1 cellular context compared by ENCODE assay signal in genomic region chr1:154937051-154937987, GRCh38.
TF ChIP-seq lines count a peak whose summit lies in the region.

No MANE protein-coding gene starts in this region.

TF ChIP-seq in HepG2, 621 proteins besides CTCF, POLR2A, EP300 and RAD21 (continued from another document and continues in another):
- TF ChIP-seq RNF219 (CRISPR knock-in tag; IDR thresholded peaks at IDR 0.05) (no peak), ZBTB43 (CRISPR knock-in tag; conservative IDR thresholded peaks at IDR 0.05) (no peak), KLF6 (CRISPR knock-in tag; IDR thresholded peaks at IDR 0.05) (0 out of 2 replicates have a peak, but pooled peaks have one; percentile 7), KDM5A (IDR thresholded peaks at IDR 0.05; ENCODE audit: borderline replicate concordance, low read length) (peak; percentile 73; the same call in 1 of the 2 replicates), THRA (CRISPR knock-in tag; IDR thresholded peaks at IDR 0.05; ENCODE audit: borderline replicate concordance) (no peak), XRCC5 (optimal IDR thresholded peaks at IDR 0.05; ENCODE audit: low read length) (peak; percentile 16), IRF1 (CRISPR knock-in tag; IDR thresholded peaks at IDR 0.05; ENCODE audit: low read depth) (no peak), ZNF282 (IDR thresholded peaks at IDR 0.05; ENCODE audit: partially characterized antibody) (no peak), FOSL2 (CRISPR knock-in tag; IDR thresholded peaks at IDR 0.05) (peak; percentile 8; the same call in 1 of the 2 replicates), CEBPG (CRISPR knock-in tag; IDR thresholded peaks at IDR 0.05) (no peak), ZSCAN5A (CRISPR knock-in tag; IDR thresholded peaks at IDR 0.05; ENCODE audit: borderline replicate concordance) (no peak; the same call in 1 of the 2 replicates), ISX (CRISPR knock-in tag; conservative IDR thresholded peaks at IDR 0.05) (no peak), PRDM4 (CRISPR knock-in tag; IDR thresholded peaks at IDR 0.05; ENCODE audit: borderline replicate concordance) (no peak), ZC3H4 (CRISPR knock-in tag; IDR thresholded peaks at IDR 0.05; ENCODE audit: borderline replicate concordance) (no peak), THAP11 (CRISPR knock-in tag; IDR thresholded peaks at IDR 0.05) (no peak), SUZ12 (IDR thresholded peaks at IDR 0.05; ENCODE audit: low read depth, low read length) (no peak), ZNF281 (CRISPR knock-in tag; IDR thresholded peaks at IDR 0.05; ENCODE audit: borderline replicate concordance) (no peak), ZNF501 (CRISPR knock-in tag; IDR thresholded peaks at IDR 0.05) (peak; percentile 83; the same call in 1 of the 2 replicates), NCOA5 (CRISPR knock-in tag; IDR thresholded peaks at IDR 0.05) (no peak), ZNF333 (CRISPR knock-in tag; IDR thresholded peaks at IDR 0.05; ENCODE audit: borderline replicate concordance) (no peak), NFIC (IDR thresholded peaks at IDR 0.05; ENCODE audit: low read length) (peak; percentile 59; the same call in 1 of the 2 replicates), ZNF382 (CRISPR knock-in tag; IDR thresholded peaks at IDR 0.05; ENCODE audit: borderline replicate concordance) (no peak), KDM4B (CRISPR knock-in tag; IDR thresholded peaks at IDR 0.05) (no peak), SRSF4 (IDR thresholded peaks at IDR 0.05; ENCODE audit: low read depth, low read length, poor library complexity, severe bottlenecking) (no peak), EHMT2 (IDR thresholded peaks at IDR 0.05; ENCODE audit: borderline replicate concordance, low read depth, low read length) (no peak; the same call in 1 of the 2 replicates), TFAP4 (IDR thresholded peaks at IDR 0.05; ENCODE audit: borderline replicate concordance, low read depth) (no peak; the same call in 1 of the 2 replicates), RARA (CRISPR knock-in tag; IDR thresholded peaks at IDR 0.05) (no peak; the same call in 1 of the 2 replicates), FOXK1 (CRISPR knock-in tag; IDR thresholded peaks at IDR 0.05; ENCODE audit: borderline replicate concordance, low read depth) (no peak), ZNF34 (CRISPR knock-in tag; IDR thresholded peaks at IDR 0.05; ENCODE audit: borderline replicate concordance) (no peak), CENPBD1 (CRISPR knock-in tag; IDR thresholded peaks at IDR 0.05; ENCODE audit: borderline replicate concordance, low read depth) (no peak), HDAC2 (CRISPR knock-in tag; IDR thresholded peaks at IDR 0.05) (no peak), ZNF234 (CRISPR knock-in tag; conservative IDR thresholded peaks at IDR 0.05) (no peak), IKZF5 (CRISPR knock-in tag; IDR thresholded peaks at IDR 0.05) (no peak), ZNF3 (CRISPR knock-in tag; IDR thresholded peaks at IDR 0.05) (no peak), ONECUT2 (CRISPR knock-in tag; IDR thresholded peaks at IDR 0.05) (no peak), SP2 (CRISPR knock-in tag; IDR thresholded peaks at IDR 0.05) (no peak), POLR2AphosphoS5 (IDR thresholded peaks at IDR 0.05; ENCODE audit: low read depth, low read length) (peak; percentile 60), NRL (CRISPR knock-in tag; IDR thresholded peaks at IDR 0.05; ENCODE audit: borderline replicate concordance) (no peak), MAFK (conservative IDR thresholded peaks at IDR 0.05 in 1 of 2, IDR thresholded peaks at IDR 0.05 in 1 of 2; ENCODE audit: low read length in 2 of 2) (0 out of 4 replicates have a peak, but pooled peaks have one; percentile 6 to 24), GATAD1 (CRISPR knock-in tag; IDR thresholded peaks at IDR 0.05) (no peak; the same call in 1 of the 2 replicates), ZNF558 (CRISPR knock-in tag; IDR thresholded peaks at IDR 0.05; ENCODE audit: borderline replicate concordance) (no peak), UBTF (CRISPR knock-in tag; IDR thresholded peaks at IDR 0.05) (no peak), ZNF790 (CRISPR knock-in tag; IDR thresholded peaks at IDR 0.05; ENCODE audit: borderline replicate concordance) (no peak), RFXAP (CRISPR knock-in tag; IDR thresholded peaks at IDR 0.05; ENCODE audit: borderline replicate concordance) (no peak; the same call in 1 of the 2 replicates), JARID2 (CRISPR knock-in tag; IDR thresholded peaks at IDR 0.05; ENCODE audit: insufficient replicate concordance) (no peak), HDAC6 (IDR thresholded peaks at IDR 0.05; ENCODE audit: low read depth, low read length) (no peak)
